ENCODE assay signal across 8 cellular contexts in genomic region chr2:61764035-61764800, GRCh38.
DNase-seq lines count a peak whose midpoint lies in the region; ATAC-seq and TF ChIP-seq lines count a peak whose summit lies in the region.

No MANE protein-coding gene starts in this region.

- peaks cover 0 to 5% of the 10 kb centered on the region in 2 donors for H3K4me1 ChIP-seq in left lung

- intact Hi-C loops in CD14-positive monocyte (cut with micrococcal nuclease) (loop anchor here (2.0 to 10.0 kb wide), 5 partner anchors 67 to 229 kb away; partner anchors contain the start of genes XPO1 (in 2 of the 2) and CCT4 (in 1 of the 2)), left lung (cut with DNase I) (no loop called here)
- intact Hi-C loops in dendritic cell treated with granulocyte-macrophage colony-stimulating factor and Interleukin-4, amounts not matched to agents 40 ng/mL and 50 ng/mL, for 4 days (cut with micrococcal nuclease), result loop anchor here (1.0 to 10.0 kb wide), 6 partner anchors 70 to 741 kb away; partner anchors contain the start of genes CCT4, FAM161A, TMEM17 and XPO1

- H3K36me3 Mint-ChIP-seq in CD14-positive monocyte, result peaks cover 0 to 3% of the 10 kb centered on the region in 2 donors
- peaks cover 6% of the 10 kb centered on the region for H3K36me3 Mint-ChIP-seq in dendritic cell treated with granulocyte-macrophage colony-stimulating factor and Interleukin-4, amounts not matched to agents 40 ng/mL and 50 ng/mL, for 4 days (ENCODE audit: low read depth)

- TF ChIP-seq CTCF in CD14-positive monocyte (IDR thresholded peaks at IDR 0.05) (no peak), left lung (IDR thresholded peaks at IDR 0.05) (no peak)

- no peaks in the 10 kb centered on the region for H3K36me3 ChIP-seq in left lung

- peak overlapping the region; percentile 93 to 98 for H3K27ac ChIP-seq in left lung

- H3K27me3 ChIP-seq in left lung, result no peaks in the 10 kb centered on the region

- H3K27me3 Mint-ChIP-seq in CD14-positive monocyte (ENCODE audit: low read depth in 3 of 3), result peaks cover 0 to 8% (median 4%) of the 10 kb centered on the region in 3 donors
- H3K27me3 Mint-ChIP-seq in dendritic cell treated with granulocyte-macrophage colony-stimulating factor and Interleukin-4, amounts not matched to agents 40 ng/mL and 50 ng/mL, for 4 days, result no peaks in the 10 kb centered on the region

- peak overlapping the region; percentile 91 to 94 for H3K4me3 Mint-ChIP-seq in CD14-positive monocyte
- peak overlapping the region; percentile 89 for H3K4me3 Mint-ChIP-seq in dendritic cell treated with granulocyte-macrophage colony-stimulating factor and Interleukin-4, amounts not matched to agents 40 ng/mL and 50 ng/mL, for 4 days

- peaks cover 6% of the 10 kb centered on the region for H3K4me1 Mint-ChIP-seq in CD14-positive monocyte
- H3K4me1 Mint-ChIP-seq in dendritic cell treated with granulocyte-macrophage colony-stimulating factor and Interleukin-4, amounts not matched to agents 40 ng/mL and 50 ng/mL, for 4 days (ENCODE audit: low read depth), result no peaks in the 10 kb centered on the region

- peak overlapping the region; percentile 97 to 99 (median 98) for H3K27ac Mint-ChIP-seq in CD14-positive monocyte
- peak overlapping the region; percentile 99 for H3K27ac Mint-ChIP-seq in dendritic cell treated with granulocyte-macrophage colony-stimulating factor and Interleukin-4, amounts not matched to agents 40 ng/mL and 50 ng/mL, for 4 days

- H3K4me3 ChIP-seq in left lung, result peak overlapping the region; percentile 49 to 53

- peaks cover 0 to 10% of the 10 kb centered on the region in 2 donors for H3K9me3 ChIP-seq in left lung

- peaks cover 2 to 23% (median 20%) of the 10 kb centered on the region in 7 donors for H3K9me3 Mint-ChIP-seq in CD14-positive monocyte
- H3K9me3 Mint-ChIP-seq in dendritic cell treated with granulocyte-macrophage colony-stimulating factor and Interleukin-4, amounts not matched to agents 40 ng/mL and 50 ng/mL, for 4 days, result no peaks in the 10 kb centered on the region

- DNase-seq in CD14-positive monocyte (ENCODE audit: low spot score) (peak; percentile 97), NCI-H748 (lab: John Stamatoyannopoulos, UW; ENCODE audit: unreplicated experiment) (peak; percentile 97), left lung (peak; percentile 97)
- DNase-seq in activated CD4-positive, alpha-beta T cell treated with anti-CD3 and anti-CD28 coated beads, Interleukin-2, amount 50 U/mL, for 24 hours (ENCODE audit: low read depth in 1 of 2, low spot score in 1 of 2), result peak; percentile 92 to 95
- peak; percentile 96 for DNase-seq in stimulated activated CD4-positive, alpha-beta T cell treated with anti-CD3 and anti-CD28 coated beads, Interleukin-2, amount 100 ng/mL, for 4 hours (ENCODE audit: low read depth)

- ATAC-seq in GM19395 (IDR thresholded peaks at IDR 0.05; ENCODE audit: unreplicated experiment) (peak; percentile 98), HG03558 (IDR thresholded peaks at IDR 0.05; ENCODE audit: extremely low read depth, unreplicated experiment) (peak; percentile 94), left lung (peak; percentile 100)

Comparison
In these comparisons a context has a peak if more than half of its experiments do, and no peak if none do; other contexts are left out.
1. Peak in every context shown above with its lines: DNase-seq, ATAC-seq, H3K4me3 ChIP-seq and H3K27ac ChIP-seq.
2. intact Hi-C loops: an anchor here in CD14-positive monocyte (2.0 to 10.0 kb wide) and dendritic cell treated with granulocyte-macrophage colony-stimulating factor and Interleukin-4, amounts not matched to agents 40 ng/mL and 50 ng/mL, for 4 days (1.0 to 10.0 kb wide); none called in left lung.